In the genomic region with DNA sequence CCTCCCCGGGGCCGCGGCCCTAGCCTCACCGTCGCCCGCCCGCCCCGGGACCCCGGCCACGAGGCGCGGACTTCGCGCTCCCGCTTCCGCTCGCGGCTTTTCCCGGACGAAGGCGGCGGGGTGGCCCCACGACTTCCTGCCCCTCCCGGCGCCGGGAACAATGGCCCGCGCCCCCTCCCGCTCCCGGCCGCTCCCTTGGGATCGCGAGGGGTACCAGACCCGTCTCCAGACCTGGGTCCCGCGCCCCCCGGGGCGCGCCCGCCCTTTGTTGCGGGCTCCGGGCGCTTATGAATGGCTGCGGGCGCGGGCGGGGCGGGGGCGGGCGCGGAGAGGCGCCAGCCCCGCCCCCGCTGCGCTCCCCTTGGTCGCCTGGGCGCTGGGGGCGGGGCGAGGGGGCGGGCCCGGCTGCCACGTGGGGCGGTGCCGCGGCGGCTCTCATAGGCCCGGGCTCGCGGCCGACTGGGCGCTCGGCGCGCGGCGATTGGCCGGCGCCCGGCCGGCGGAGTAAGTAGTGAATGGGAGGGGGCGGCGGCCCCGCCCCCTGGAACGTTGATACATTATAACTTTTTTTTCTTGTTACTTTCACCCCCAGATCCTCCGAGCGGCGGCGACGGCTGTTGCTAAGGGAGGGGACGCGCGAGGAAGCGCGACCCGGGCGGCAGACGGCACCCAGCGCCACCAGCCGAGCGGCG, we compare ENCODE assay signal across 8 cellular contexts. TPM values are rescaled to one million over a fixed set of nuclear protein-coding genes. Genes with fewer than 3 reads are reported as not detected.
DNase-seq lines count a peak whose midpoint lies in the region; ATAC-seq and TF ChIP-seq lines count a peak whose summit lies in the region.

No MANE protein-coding gene starts in this region.

- H3K4me1 Mint-ChIP-seq in CD8-positive, alpha-beta memory T cell, result peaks cover 4 to 20% (median 9%) of the 10 kb centered on the region in 3 donors
- H3K4me1 Mint-ChIP-seq in endothelial cell (ENCODE audit: unreplicated experiment), result peaks cover 2% of the 10 kb centered on the region

- WGBS in HUES64, result under 1% methylated on average over 99 of the region's 102 CpGs

- H3K4me1 ChIP-seq in CD8-positive, alpha-beta memory T cell (ENCODE audit: insufficient read depth, low read length), result peaks cover 32% of the 10 kb centered on the region
- no peaks in the 10 kb centered on the region; the same call in 1 of the 2 replicates for H3K4me1 ChIP-seq in HUES64 (ENCODE audit: insufficient read depth, low read length)
- peaks cover 28% of the 10 kb centered on the region for H3K4me1 ChIP-seq in NT2/D1 (ENCODE audit: insufficient read depth, insufficient read length)

- peak overlapping the region; percentile 92 for H3K27ac ChIP-seq in CD8-positive, alpha-beta memory T cell (ENCODE audit: low read depth, low read length)
- H3K27ac ChIP-seq in HUES64 (ENCODE audit: low read depth, low read length), result peak overlapping the region; percentile 100

- peak overlapping the region; percentile 80 to 100 (median 90) for H3K27ac Mint-ChIP-seq in CD8-positive, alpha-beta memory T cell
- H3K27ac Mint-ChIP-seq in endothelial cell (ENCODE audit: unreplicated experiment), result no peak overlapping the region

- peaks cover 0 to 8% of the 10 kb centered on the region in 2 donors for H3K27me3 Mint-ChIP-seq in CD8-positive, alpha-beta memory T cell
- peaks cover 12% of the 10 kb centered on the region for H3K27me3 Mint-ChIP-seq in endothelial cell (ENCODE audit: unreplicated experiment)

- H3K4me3 ChIP-seq in CD8-positive, alpha-beta memory T cell (ENCODE audit: low read length), result peak overlapping the region; percentile 62
- H3K4me3 ChIP-seq in HUES64 (ENCODE audit: low read length) (peak overlapping the region; percentile 91), NT2/D1 (ENCODE audit: insufficient read length, low read depth) (peak overlapping the region; percentile 92)

- peaks cover 0 to 21% (median 0%) of the 10 kb centered on the region in 3 donors for H3K36me3 Mint-ChIP-seq in CD8-positive, alpha-beta memory T cell
- peaks cover 6% of the 10 kb centered on the region for H3K36me3 Mint-ChIP-seq in endothelial cell (ENCODE audit: low read depth, unreplicated experiment)

- peak; percentile 88 to 96 (median 94) for DNase-seq in CD8-positive, alpha-beta memory T cell
- peak; percentile 91 for DNase-seq in NT2/D1 (ENCODE audit: low read depth, low spot score)
- DNase-seq in activated CD8-positive, alpha-beta memory T cell treated with anti-CD3 and anti-CD28 coated beads, Interleukin-2, amount 50 U/mL, for 4 hours, result peak; percentile 92
- peak; percentile 96 for DNase-seq in endothelial cell (ENCODE audit: low spot score)
- DNase-seq in midbrain (lab: John Stamatoyannopoulos, UW), result peak; percentile 88
- DNase-seq in stimulated activated CD8-positive, alpha-beta memory T cell treated with anti-CD3 and anti-CD28 coated beads, Interleukin-15, amount 100 ng/mL, for 48 hours (ENCODE audit: low read depth in 2 of 2), result peak; percentile 92 to 94

- H3K9ac ChIP-seq in HUES64 (ENCODE audit: low read depth, low read length) (peak overlapping the region; percentile 98), NT2/D1 (ENCODE audit: insufficient read length, low read depth) (peak overlapping the region; percentile 93)

- peaks cover 6% of the 10 kb centered on the region for H3K36me3 ChIP-seq in CD8-positive, alpha-beta memory T cell (ENCODE audit: insufficient read depth, low read length)
- peaks cover 28% of the 10 kb centered on the region for H3K36me3 ChIP-seq in HUES64 (ENCODE audit: insufficient read depth, low read length)
- peaks cover 44% of the 10 kb centered on the region for H3K36me3 ChIP-seq in NT2/D1 (ENCODE audit: insufficient read depth, insufficient read length, low read length)

- H3K9me3 ChIP-seq in CD8-positive, alpha-beta memory T cell (ENCODE audit: low read length), result no peaks in the 10 kb centered on the region
- H3K9me3 ChIP-seq in HUES64 (ENCODE audit: insufficient read depth, low read depth, low read length) (no peaks in the 10 kb centered on the region), NT2/D1 (ENCODE audit: insufficient read depth, low read length) (no peaks in the 10 kb centered on the region)

- POLR2A ChIA-PET in CD8-positive, alpha-beta memory T cell (lab: Charles Lee), result interaction anchor here (1.0 to 2.2 kb wide), 4 partner anchors 11 to 20 kb away, joined by 3 to 22 read pairs (median 6); a partner anchor contains a TSS

- CTCF ChIA-PET in CD8-positive, alpha-beta memory T cell (lab: Charles Lee), result interaction anchor here (1.0 kb wide), 3 partner anchors 17 to 20 kb away, joined by 4 to 8 read pairs (median 6); a partner anchor contains a TSS

- H3K4me3 Mint-ChIP-seq in CD8-positive, alpha-beta memory T cell, result peak overlapping the region; percentile 81 to 100 (median 90)
- H3K4me3 Mint-ChIP-seq in endothelial cell (ENCODE audit: unreplicated experiment), result peak overlapping the region; percentile 92

- no peaks in the 10 kb centered on the region for H3K27me3 ChIP-seq in CD8-positive, alpha-beta memory T cell (ENCODE audit: insufficient read depth, low read length, poor library complexity, severe bottlenecking)
- no peaks in the 10 kb centered on the region for H3K27me3 ChIP-seq in HUES64 (ENCODE audit: insufficient read depth, low read length)
- no peaks in the 10 kb centered on the region for H3K27me3 ChIP-seq in NT2/D1 (ENCODE audit: insufficient read depth, insufficient read length)

- no peak for TF ChIP-seq CTCF in endothelial cell (IDR thresholded peaks at IDR 0.05; ENCODE audit: unreplicated experiment)

- no peaks in the 10 kb centered on the region for H3K9me3 Mint-ChIP-seq in CD8-positive, alpha-beta memory T cell
- no peaks in the 10 kb centered on the region for H3K9me3 Mint-ChIP-seq in endothelial cell (ENCODE audit: unreplicated experiment)

- ATAC-seq in GM21367 (IDR thresholded peaks at IDR 0.05; ENCODE audit: unreplicated experiment), result peak; percentile 33

RNA-seq across cellular contexts. Expression of a gene that starts 1.1 kb away (rescaled TPM):
- 10 to 100 TPM; 39.8 to 45.3 TPM for total RNA-seq in CD8-positive, alpha-beta memory T cell
- 14.6 TPM for polyA plus RNA-seq in CD8-positive, alpha-beta memory T cell
- polyA plus RNA-seq in HUES64 (2013, experiment 1 of 2), result 116 TPM
- polyA plus RNA-seq in HUES64 (2013, experiment 2 of 2), result 108 TPM
- total RNA-seq in endothelial cell (ENCODE audit: unreplicated experiment), result 204 TPM

RNA-seq across cellular contexts. Expression of a gene that starts 7.9 kb away (rescaled TPM):
- 100 to 1,000 TPM; 179 to 180 TPM for total RNA-seq in CD8-positive, alpha-beta memory T cell
- polyA plus RNA-seq in CD8-positive, alpha-beta memory T cell, result 271 TPM
- 131 TPM for polyA plus RNA-seq in HUES64 (2013, experiment 1 of 2)
- 132 TPM for polyA plus RNA-seq in HUES64 (2013, experiment 2 of 2)
- total RNA-seq in endothelial cell (ENCODE audit: unreplicated experiment), result 175 TPM

RNA-seq across cellular contexts. Expression of a gene that starts 11.6 kb away (rescaled TPM):
- under 1 TPM; 0.22 to 0.80 TPM for total RNA-seq in CD8-positive, alpha-beta memory T cell
- polyA plus RNA-seq in CD8-positive, alpha-beta memory T cell, result not detected
- polyA plus RNA-seq in HUES64 (2013, experiment 1 of 2), result 7.7 TPM
- 10.9 TPM for polyA plus RNA-seq in HUES64 (2013, experiment 2 of 2)
- 10.4 TPM for total RNA-seq in endothelial cell (ENCODE audit: unreplicated experiment)

RNA-seq across cellular contexts. Expression of a gene that starts 19.7 kb away (rescaled TPM):
- 100 to 1,000 TPM; 253 to 258 TPM for total RNA-seq in CD8-positive, alpha-beta memory T cell
- 238 TPM for polyA plus RNA-seq in CD8-positive, alpha-beta memory T cell
- polyA plus RNA-seq in HUES64 (2013, experiment 1 of 2), result 162 TPM
- 166 TPM for polyA plus RNA-seq in HUES64 (2013, experiment 2 of 2)
- 315 TPM for total RNA-seq in endothelial cell (ENCODE audit: unreplicated experiment)

RNA-seq across cellular contexts. Expression of a gene that starts 25.9 kb away (rescaled TPM):
- total RNA-seq in CD8-positive, alpha-beta memory T cell, result 100 to 1,000 TPM; 113 TPM
- 100 TPM for polyA plus RNA-seq in CD8-positive, alpha-beta memory T cell
- 31.0 TPM for polyA plus RNA-seq in HUES64 (2013, experiment 1 of 2)
- 30.9 TPM for polyA plus RNA-seq in HUES64 (2013, experiment 2 of 2)
- total RNA-seq in endothelial cell (ENCODE audit: unreplicated experiment), result 22.7 TPM

Comparison
In these comparisons a context has a peak if more than half of its experiments do, and no peak if none do; other contexts are left out.
1. Peak in every context shown above with its lines: DNase-seq, ATAC-seq, H3K4me3 ChIP-seq and H3K27ac ChIP-seq.